In genomic region chr14:68748691-68749090, GRCh38 we compare ENCODE assay signal across 15 cellular contexts. TPM values are rescaled to one million over a fixed set of nuclear protein-coding genes. Genes with fewer than 3 reads are reported as not detected.
DNase-seq lines count a peak whose midpoint lies in the region; ATAC-seq and TF ChIP-seq lines count a peak whose summit lies in the region.
"Had no signal": no experiment of that assay in that cellular context is flagged by ENCODE, and none has a peak within 500 bp of the region (broad histone marks: within the 10 kb centered on the region; RNA-seq: fewer than 3 reads in every experiment).

No MANE protein-coding gene starts in this region.

- no peak for TF ChIP-seq POLR2A in esophagus squamous epithelium (IDR thresholded peaks at IDR 0.05)
- TF ChIP-seq POLR2A in right lobe of liver (IDR thresholded peaks at IDR 0.05) = no peak

- no peaks in the 10 kb centered on the region for H3K36me3 Mint-ChIP-seq in neural progenitor cell

- DNase-seq in cardiac muscle cell (ENCODE audit: low read depth in 1 of 2, low spot score in 1 of 2) (no peak), left cardiac atrium (no peak), esophagus squamous epithelium (lab: John Stamatoyannopoulos, UW) (no peak), neural progenitor cell (ENCODE audit: low spot score) (no peak), right lobe of liver (no peak)
- DNase-seq in activated CD4-positive, alpha-beta T cell treated with anti-CD3 and anti-CD28 coated beads, Interleukin-2, amount 50 U/mL, for 1 hour = no peak
- DNase-seq: COR-L47, NCI-H1436 treated with DMSO at 0.1 percent for 48 hours, NCI-H2081 treated with DMSO at 0.1 percent for 48 hours, NCI-H524, RPMI8226, SJCRH30 had no signal

- intact Hi-C loops in left cardiac atrium (cut with DNase I) (no loop called here), esophagus squamous epithelium (cut with DNase I) (no loop called here), right lobe of liver (cut with DNase I) (no loop called here)

- H3K27me3 ChIP-seq in cardiac muscle cell = no peaks in the 10 kb centered on the region
- no peaks in the 10 kb centered on the region for H3K27me3 ChIP-seq in esophagus squamous epithelium
- no peaks in the 10 kb centered on the region for H3K27me3 ChIP-seq in neural progenitor cell
- H3K27me3 ChIP-seq in right lobe of liver = no peaks in the 10 kb centered on the region
- H3K27me3 ChIP-seq: SJCRH30 had no signal

- H3K9me3 ChIP-seq in cardiac muscle cell (ENCODE audit: low read depth) = no peaks in the 10 kb centered on the region
- no peaks in the 10 kb centered on the region for H3K9me3 ChIP-seq in esophagus squamous epithelium
- H3K9me3 ChIP-seq in neural progenitor cell (ENCODE audit: low read depth) = no peaks in the 10 kb centered on the region
- no peaks in the 10 kb centered on the region for H3K9me3 ChIP-seq in right lobe of liver
- H3K9me3 ChIP-seq: SJCRH30 had no signal

- no peak overlapping the region for H3K4me3 Mint-ChIP-seq in neural progenitor cell

- H3K4me1 Mint-ChIP-seq in neural progenitor cell = peaks cover 42% of the 10 kb centered on the region

- H3K4me1 ChIP-seq in cardiac muscle cell (ENCODE audit: low read depth) = peaks cover 61% of the 10 kb centered on the region
- H3K4me1 ChIP-seq in esophagus squamous epithelium = peaks cover 0 to 40% (median 29%) of the 10 kb centered on the region in 3 donors
- peaks cover 24% of the 10 kb centered on the region for H3K4me1 ChIP-seq in neural progenitor cell
- H3K4me1 ChIP-seq in right lobe of liver = no peaks in the 10 kb centered on the region
- H3K4me1 ChIP-seq: SJCRH30 had no signal

- ATAC-seq in left cardiac atrium (no peak), right lobe of liver (no peak), GM21619 (IDR thresholded peaks at IDR 0.05; ENCODE audit: unreplicated experiment) (no peak), GM19328 (IDR thresholded peaks at IDR 0.05; ENCODE audit: unreplicated experiment) (no peak)

- H3K27me3 Mint-ChIP-seq in neural progenitor cell (ENCODE audit: insufficient read depth, low read depth) = peaks cover 11% of the 10 kb centered on the region

- H3K4me2 ChIP-seq in neural progenitor cell = no peak overlapping the region

- no peaks in the 10 kb centered on the region for H3K79me2 ChIP-seq in neural progenitor cell (ENCODE audit: low read depth)

- H2AFZ ChIP-seq in neural progenitor cell (replicated peaks) = no peak overlapping the region

- H3K4me3 ChIP-seq in cardiac muscle cell = no peak overlapping the region
- H3K4me3 ChIP-seq in esophagus squamous epithelium = no peak overlapping the region
- no peak overlapping the region for H3K4me3 ChIP-seq in neural progenitor cell
- no peak overlapping the region for H3K4me3 ChIP-seq in right lobe of liver
- H3K4me3 ChIP-seq: SJCRH30 had no signal

- H3K9me3 Mint-ChIP-seq in neural progenitor cell = no peaks in the 10 kb centered on the region

- no peaks in the 10 kb centered on the region for H3F3A ChIP-seq in neural progenitor cell (ENCODE audit: low read depth)

- 94% methylated on average over 5 of the region's 5 CpGs; no CpG with 5 or more reads in 1 of the 2 donors for WGBS in esophagus squamous epithelium, 2 donors
- 100% methylated on average over 2 of the region's 5 CpGs for WGBS in right lobe of liver (ENCODE audit: insufficient coverage, low coverage, low lambda C conversion rate, missing lambda C conversion rate)

- TF ChIP-seq CTCF in cardiac muscle cell (IDR thresholded peaks at IDR 0.05; ENCODE audit: low read depth, low read length) (no peak), esophagus squamous epithelium (IDR thresholded peaks at IDR 0.05) (no peak), neural progenitor cell (IDR thresholded peaks at IDR 0.05) (no peak), right lobe of liver (IDR thresholded peaks at IDR 0.05) (no peak)

- peak overlapping the region; percentile 66 for H3K27ac Mint-ChIP-seq in neural progenitor cell

- H3K36me3 ChIP-seq in cardiac muscle cell = no peaks in the 10 kb centered on the region
- H3K36me3 ChIP-seq in esophagus squamous epithelium = no peaks in the 10 kb centered on the region
- no peaks in the 10 kb centered on the region for H3K36me3 ChIP-seq in neural progenitor cell
- no peaks in the 10 kb centered on the region for H3K36me3 ChIP-seq in right lobe of liver
- H3K36me3 ChIP-seq: SJCRH30 had no signal

- H3K27ac ChIP-seq in cardiac muscle cell (peak overlapping the region; percentile 90), esophagus squamous epithelium (peak overlapping the region; percentile 55 to 71 (median 68)), neural progenitor cell (no peak overlapping the region), right lobe of liver (no peak overlapping the region)
- H3K27ac ChIP-seq: C4-2B, SJCRH30 had no signal

- H3K9ac ChIP-seq in neural progenitor cell = no peak overlapping the region

- H4K20me1 ChIP-seq in neural progenitor cell (ENCODE audit: low read depth) = no peaks in the 10 kb centered on the region

RNA-seq across cellular contexts. Expression of gene ZFP36L1, which starts 44.2 kb away (rescaled TPM):
- 822 and 1,327 TPM in 2 replicates for total RNA-seq in cardiac muscle cell
- polyA plus RNA-seq in cardiac muscle cell = 219 and 454 TPM in 2 replicates
- total RNA-seq in left cardiac atrium = 100 to 1,000 TPM in 1 of 2 donors, 10 to 100 TPM in 1; 89.6 to 105 TPM
- total RNA-seq in esophagus squamous epithelium = 100 to 1,000 TPM in 3 of 4 donors, 10 to 100 TPM in 1; 75.4 to 364 (median 152) TPM
- 42.9 and 95.5 TPM in 2 replicates for total RNA-seq in neural progenitor cell (ENCODE audit: low replicate concordance)
- 100 to 1,000 TPM; 109 to 298 (median 218) TPM for total RNA-seq in right lobe of liver

Comparison
In these comparisons a context has a peak if more than half of its experiments do, and no peak if none do; other contexts are left out.
1. H3K27ac ChIP-seq: peak in cardiac muscle cell (single experiment) and esophagus squamous epithelium (4 of 4); none in neural progenitor cell (single experiment) and right lobe of liver (0 of 3).